In the genomic region with DNA sequence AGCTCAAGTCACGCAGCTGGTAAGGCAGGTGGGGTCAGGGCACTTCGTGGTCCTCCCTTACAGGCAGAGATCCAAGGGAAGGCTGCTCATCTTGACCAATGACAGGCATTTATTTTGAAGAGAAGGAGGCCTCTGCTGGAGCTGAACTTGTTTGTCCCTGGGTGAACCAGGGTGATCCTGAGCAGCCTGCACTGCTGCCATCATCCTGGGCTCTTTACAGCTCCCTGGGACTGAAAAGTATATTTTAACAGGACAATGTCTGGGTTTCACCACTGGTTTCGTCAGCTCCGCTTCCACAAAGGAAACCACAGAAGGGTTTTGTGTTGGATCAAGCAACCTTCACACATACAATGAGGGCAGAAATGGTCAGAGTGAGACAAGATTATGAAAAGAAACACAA, we compare ENCODE assay signal across 12 cellular contexts.
"Had no signal": no experiment of that assay in that cellular context is flagged by ENCODE, and none has a peak within 500 bp of the region (broad histone marks: within the 10 kb centered on the region; RNA-seq: fewer than 3 reads in every experiment).

No MANE protein-coding gene starts in this region.

- H3K36me3 Mint-ChIP-seq: activated naive CD8-positive, alpha-beta T cell; naive thymus-derived CD4-positive, alpha-beta T cell had no signal

- H3K4me3 Mint-ChIP-seq: activated naive CD8-positive, alpha-beta T cell; naive thymus-derived CD4-positive, alpha-beta T cell had no signal

- H3K9me3 Mint-ChIP-seq: naive thymus-derived CD4-positive, alpha-beta T cell had no signal

- H3K4me3 ChIP-seq: body of pancreas, thoracic aorta had no signal

- H3K36me3 ChIP-seq: thoracic aorta had no signal

- H3K9me3 ChIP-seq: body of pancreas, thoracic aorta had no signal

- H3K27me3 ChIP-seq: body of pancreas had no signal

- H3K4me1 Mint-ChIP-seq: naive thymus-derived CD4-positive, alpha-beta T cell had no signal

- H3K4me1 ChIP-seq: body of pancreas had no signal

- H3K27ac Mint-ChIP-seq: activated naive CD8-positive, alpha-beta T cell; naive thymus-derived CD4-positive, alpha-beta T cell had no signal

- H3K27ac ChIP-seq: body of pancreas, thoracic aorta had no signal

- DNase-seq: activated CD4-positive, alpha-beta T cell treated with anti-CD3 and anti-CD28 coated beads, Interleukin-2, amount 50 U/mL, for 1 hour; activated CD8-positive, alpha-beta memory T cell treated with anti-CD3 and anti-CD28 coated beads for 24 hours; activated gamma-delta T cell treated with Interleukin-2 at 50 U/mL for 16 hours; amniotic stem cell; body of pancreas; caudate nucleus; mammary epithelial cell; naive thymus-derived CD4-positive, alpha-beta T cell; stimulated activated CD4-positive, alpha-beta T cell treated with anti-CD3 and anti-CD28 coated beads, Interleukin-12 subunit alpha, Interleukin-12 subunit beta, amount 100 ng/mL, for 4 hours; stimulated activated CD4-positive, alpha-beta T cell treated with anti-CD3 and anti-CD28 coated beads, Interleukin-2, amount 100 ng/mL, for 24 hours had no signal
